ENCODE assay signal across 28 cellular contexts in the genomic region with DNA sequence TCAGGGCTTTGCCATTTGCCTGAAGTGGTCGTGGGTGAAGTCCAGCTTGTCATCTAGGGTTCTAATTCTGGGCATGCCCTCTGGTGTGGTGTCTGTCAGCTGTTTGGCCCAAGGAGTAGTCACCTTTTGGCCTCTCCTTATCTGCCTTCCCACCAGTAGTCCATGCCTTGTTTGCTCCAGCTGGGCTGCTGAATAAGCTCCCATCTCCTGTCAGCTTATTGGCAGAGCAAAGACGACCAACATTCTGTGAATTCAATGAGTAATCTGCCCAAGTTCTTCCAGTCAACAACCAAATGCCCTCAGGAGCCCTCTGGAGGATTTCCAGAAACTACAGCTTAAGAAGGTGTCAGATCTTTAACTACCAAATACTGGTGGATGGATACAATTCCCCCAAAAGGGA. TPM values are rescaled to one million over a fixed set of nuclear protein-coding genes. Genes with fewer than 3 reads are reported as not detected.
DNase-seq lines count a peak whose midpoint lies in the region; ATAC-seq and TF ChIP-seq lines count a peak whose summit lies in the region.
"Had no signal": no experiment of that assay in that cellular context is flagged by ENCODE, and none has a peak within 500 bp of the region (broad histone marks: within the 10 kb centered on the region; RNA-seq: fewer than 3 reads in every experiment).

No MANE protein-coding gene starts in this region.

- ATAC-seq in body of pancreas: peak; percentile 79
- ATAC-seq: activated CD4-positive, alpha-beta T cell treated with anti-CD3 and anti-CD28 coated beads for 36 hours; activated CD8-positive, alpha-beta T cell treated with anti-CD3 and anti-CD28 coated beads, Interleukin-2, amount 10 ng/mL, durations not matched to agents 7 days and 5 days; CD8-positive, alpha-beta T cell; naive thymus-derived CD4-positive, alpha-beta T cell; stimulated activated naive CD8-positive, alpha-beta T cell treated with anti-CD3 and anti-CD28 coated beads, Interleukin-15, amount 100 ng/mL, for 72 hours; T-helper 17 cell had no signal

- DNase-seq in SIG-M5 treated with dmso at 0.1 percent for 504 hours (lab: John Stamatoyannopoulos, UW; ENCODE audit: unreplicated experiment) (peak; percentile 25), SIG-M5 (lab: John Stamatoyannopoulos, UW) (no peak), NCI-H446 treated with DMSO at 0.1 percent for 48 hours (lab: John Stamatoyannopoulos, UW) (peak; percentile 37), body of pancreas (peak in 3 of 4 donors; percentile 54 to 68 (median 55)), osteoblast (ENCODE audit: insufficient read length, low spot score, missing footprints) (peak; percentile 79), UCSD-AML1 (lab: John Stamatoyannopoulos, UW; ENCODE audit: unreplicated experiment) (no peak), SKM-1 (lab: John Stamatoyannopoulos, UW; ENCODE audit: unreplicated experiment) (no peak)
- no peak for DNase-seq in activated CD4-positive, CD25-positive, alpha-beta regulatory T cell treated with anti-CD3 and anti-CD28 coated beads, Interleukin-2, amount 50 U/mL, for 72 hours
- DNase-seq: activated CD4-positive, alpha-beta T cell treated with anti-CD3 and anti-CD28 coated beads for 36 hours; activated CD8-positive, alpha-beta T cell treated with anti-CD3 and anti-CD28 coated beads, Interleukin-2, amount 10 ng/mL, durations not matched to agents 7 days and 5 days; activated effector memory CD4-positive, alpha-beta T cell treated with Interleukin-2 at 50 U/mL for 16 hours; activated T-cell treated with anti-CD3 and anti-CD28 coated beads for 4 hours; AML-193; CD8-positive, alpha-beta T cell; DMS153; glutamatergic neuron; left ventricle myocardium inferior; naive thymus-derived CD4-positive, alpha-beta T cell; NCI-H1105 treated with DMSO at 0.1 percent for 48 hours; NCI-H345; small intestine; stimulated activated CD8-positive, alpha-beta memory T cell treated with anti-CD3 and anti-CD28 coated beads, Interleukin-4, amount 100 ng/mL, for 48 hours; stimulated activated naive CD8-positive, alpha-beta T cell treated with anti-CD3 and anti-CD28 coated beads, Interleukin-15, amount 100 ng/mL, for 72 hours; T-helper 17 cell had no signal

- H3K36me3 ChIP-seq in body of pancreas (replicated peaks in 1 of 2; ENCODE audit: insufficient read depth in 1 of 2, low read depth in 2 of 2) (no peaks in the 10 kb centered on the region), osteoblast (ENCODE audit: insufficient read depth, low read length) (no peaks in the 10 kb centered on the region)
- H3K36me3 ChIP-seq: HAP-1, left ventricle myocardium inferior had no signal

- H2AFZ ChIP-seq in osteoblast (ENCODE audit: low read length): no peak overlapping the region
- H2AFZ ChIP-seq: PC-9 had no signal

- intact Hi-C loops in body of pancreas (cut with DNase I): no loop called here

- no peak overlapping the region for H3K27ac ChIP-seq in body of pancreas
- no peak overlapping the region for H3K27ac ChIP-seq in osteoblast (ENCODE audit: low read depth, low read length)
- H3K27ac ChIP-seq: A549, left ventricle myocardium inferior, PC-9, SK-N-MC had no signal

- H3K9me3 ChIP-seq in body of pancreas (no peaks in the 10 kb centered on the region), osteoblast (ENCODE audit: low read depth, low read length) (no peaks in the 10 kb centered on the region)
- H3K9me3 ChIP-seq: A549, HAP-1, left ventricle myocardium inferior had no signal

- no peak overlapping the region for H3K4me2 ChIP-seq in osteoblast (ENCODE audit: insufficient read depth, low read length)
- H3K4me2 ChIP-seq: A549, PC-9 had no signal

- WGBS in body of pancreas, 2 donors: 5 to 8% methylated on average over 2 of the region's 2 CpGs

- peaks cover 5% of the 10 kb centered on the region for H4K20me1 ChIP-seq in osteoblast (ENCODE audit: insufficient read depth, low read length)

- no peaks in the 10 kb centered on the region for H3K79me2 ChIP-seq in osteoblast (ENCODE audit: insufficient read depth, low read length)

- H3K27me3 ChIP-seq in body of pancreas (peaks cover 0 to 5% of the 10 kb centered on the region in 2 donors), osteoblast (ENCODE audit: insufficient read depth, low read length) (peaks cover 57% of the 10 kb centered on the region)

- no peak for TF ChIP-seq POLR2A in body of pancreas (IDR thresholded peaks at IDR 0.05)

- TF ChIP-seq CTCF in body of pancreas (IDR thresholded peaks at IDR 0.05) (peak in 1 of 7 experiments; percentile 5), osteoblast (IDR thresholded peaks at IDR 0.05; ENCODE audit: extremely low read depth, low read depth, low read length) (no peak)

- H3K4me3 ChIP-seq in body of pancreas (no peak overlapping the region), osteoblast (ENCODE audit: insufficient read depth, low read length) (no peak overlapping the region)
- H3K4me3 ChIP-seq: A549, HAP-1, left ventricle myocardium inferior, PC-9, SK-N-MC had no signal

- peaks cover 15% of the 10 kb centered on the region for H3K4me1 ChIP-seq in body of pancreas
- H3K4me1 ChIP-seq in osteoblast (ENCODE audit: insufficient read depth, low read length): no peaks in the 10 kb centered on the region
- H3K4me1 ChIP-seq: A549, HAP-1, left ventricle myocardium inferior had no signal

RNA-seq across cellular contexts. Expression of a gene that starts 7.0 kb away (rescaled TPM):
- total RNA-seq in body of pancreas (under 1 TPM in 1 of 2 donors, not detected in 1; 0.26 TPM), osteoblast (not detected in 2 replicates)
- total RNA-seq: activated CD4-positive, alpha-beta T cell treated with anti-CD3 and anti-CD28 coated beads for 36 hours; activated CD8-positive, alpha-beta T cell treated with anti-CD3 and anti-CD28 coated beads, Interleukin-2, amount 10 ng/mL, durations not matched to agents 7 days and 5 days; CD8-positive, alpha-beta T cell; naive thymus-derived CD4-positive, alpha-beta T cell; PC-9; T-helper 17 cell had no signal

RNA-seq across cellular contexts. Expression of a gene that starts 28.3 kb away (rescaled TPM):
- 10 to 100 TPM in 1 of 2 donors, 1 to 10 TPM in 1; 4.2 to 12.2 TPM for total RNA-seq in body of pancreas
- total RNA-seq in osteoblast: 0.36 and 1.5 TPM in 2 replicates
- total RNA-seq: activated CD8-positive, alpha-beta T cell treated with anti-CD3 and anti-CD28 coated beads, Interleukin-2, amount 10 ng/mL, durations not matched to agents 7 days and 5 days; CD8-positive, alpha-beta T cell; T-helper 17 cell had no signal

RNA-seq across cellular contexts. Expression of a gene that starts 29.7 kb away (rescaled TPM):
- total RNA-seq in body of pancreas: not detected
- total RNA-seq in osteoblast: not detected in 2 replicates
- total RNA-seq: activated CD8-positive, alpha-beta T cell treated with anti-CD3 and anti-CD28 coated beads, Interleukin-2, amount 10 ng/mL, durations not matched to agents 7 days and 5 days; naive thymus-derived CD4-positive, alpha-beta T cell; PC-9 had no signal

RNA-seq across cellular contexts. Expression of a gene that starts 47.7 kb away (rescaled TPM):
- 1 to 10 TPM; 8.9 to 9.6 TPM for total RNA-seq in body of pancreas
- 8.0 and 11.2 TPM in 2 replicates for total RNA-seq in osteoblast

RNA-seq across cellular contexts. Expression of a gene that starts 56.4 kb away (rescaled TPM):
- total RNA-seq in body of pancreas (1 to 10 TPM in 1 of 2 donors, under 1 TPM in 1; 0.99 to 3.6 TPM), osteoblast (9.1 and 16.6 TPM in 2 replicates)

Comparison
In these comparisons a context has a peak if more than half of its experiments do, and no peak if none do; other contexts are left out.
1. DNase-seq: peak in SIG-M5 treated with dmso at 0.1 percent for 504 hours (single experiment), NCI-H446 treated with DMSO at 0.1 percent for 48 hours (single experiment), body of pancreas (3 of 4) and osteoblast (single experiment); none in SIG-M5 (single experiment), UCSD-AML1 (single experiment), SKM-1 (single experiment) and activated CD4-positive, CD25-positive, alpha-beta regulatory T cell treated with anti-CD3 and anti-CD28 coated beads, Interleukin-2, amount 50 U/mL, for 72 hours (single experiment).